Comparison of ENCODE assay signal across 19 cellular contexts in genomic region chr1:38268226-38268625, GRCh38.
DNase-seq lines count a peak whose midpoint lies in the region; ATAC-seq and TF ChIP-seq lines count a peak whose summit lies in the region.
"Had no signal": no experiment of that assay in that cellular context is flagged by ENCODE, and none has a peak within 500 bp of the region (broad histone marks: within the 10 kb centered on the region; RNA-seq: fewer than 3 reads in every experiment).

No MANE protein-coding gene starts in this region.

- H4K20me1 ChIP-seq in GM23338 (replicated peaks; ENCODE audit: insufficient read depth), result no peaks in the 10 kb centered on the region
- no peaks in the 10 kb centered on the region for H4K20me1 ChIP-seq in osteoblast (ENCODE audit: insufficient read depth, low read length)
- H4K20me1 ChIP-seq in Karpas-422 (ENCODE audit: insufficient read depth, low read depth, low read length), result no peaks in the 10 kb centered on the region

- no peak overlapping the region for H3K27ac ChIP-seq in GM23338 (ENCODE audit: low read depth)
- peak overlapping the region; percentile 18 for H3K27ac ChIP-seq in iPS-20b (ENCODE audit: low read length)
- H3K27ac ChIP-seq in spleen, result no peak overlapping the region
- no peak overlapping the region for H3K27ac ChIP-seq in osteoblast (ENCODE audit: low read depth, low read length)
- no peak overlapping the region for H3K27ac ChIP-seq in Karpas-422 (ENCODE audit: low read length)
- H3K27ac ChIP-seq: GM23248, HL-60 had no signal

- no peak for TF ChIP-seq CTCF in GM23338 (conservative IDR thresholded peaks at IDR 0.05; ENCODE audit: low read depth in 2 of 2)
- TF ChIP-seq CTCF in WTC11 (IDR thresholded peaks at IDR 0.05), result no peak
- TF ChIP-seq CTCF in spleen (IDR thresholded peaks at IDR 0.05 in 8 of 11, conservative IDR thresholded peaks at IDR 0.05 in 3 of 11), result no peak
- no peak for TF ChIP-seq CTCF in osteoblast (IDR thresholded peaks at IDR 0.05; ENCODE audit: extremely low read depth, low read depth, low read length)

- H3K4me3 Mint-ChIP-seq in GM23338, result no peak overlapping the region; the same call in 2 of the 3 replicates
- H3K4me3 Mint-ChIP-seq in WTC11, result peak overlapping the region; percentile 1; the same call in 1 of the 2 replicates
- no peak overlapping the region for H3K4me3 Mint-ChIP-seq in activated CD4-positive, alpha-beta memory T cell treated with anti-CD3 and anti-CD28 coated beads for 36 hours
- H3K4me3 Mint-ChIP-seq: B cell; CD4-positive, alpha-beta T cell; HFFc6 had no signal

- H3K9me3 Mint-ChIP-seq in GM23338, result no peaks in the 10 kb centered on the region; the same call in 2 of the 3 replicates
- no peaks in the 10 kb centered on the region for H3K9me3 Mint-ChIP-seq in WTC11
- no peaks in the 10 kb centered on the region for H3K9me3 Mint-ChIP-seq in activated CD4-positive, alpha-beta memory T cell treated with anti-CD3 and anti-CD28 coated beads for 36 hours
- H3K9me3 Mint-ChIP-seq: CD4-positive, alpha-beta T cell; HFFc6 had no signal

- H3K36me3 Mint-ChIP-seq in GM23338 (ENCODE audit: low read depth) (peaks cover 3% of the 10 kb centered on the region; the same call in 1 of the 3 replicates), WTC11 (0 out of 2 replicates have a peak, but pooled peaks cover 5% of the 10 kb centered on the region)
- no peaks in the 10 kb centered on the region for H3K36me3 Mint-ChIP-seq in activated CD4-positive, alpha-beta memory T cell treated with anti-CD3 and anti-CD28 coated beads for 36 hours

- no peak for TF ChIP-seq POLR2A in spleen (IDR thresholded peaks at IDR 0.05)

- 0 out of 2 replicates have a peak overlapping the region, but pooled peaks have one; percentile 7 for H3K9ac ChIP-seq in iPS-20b (ENCODE audit: low read depth, low read length)
- H3K9ac ChIP-seq in Karpas-422 (ENCODE audit: low read length), result no peak overlapping the region
- H3K9ac ChIP-seq: GM23248 had no signal

- no peaks in the 10 kb centered on the region for H3K9me3 ChIP-seq in iPS-20b (ENCODE audit: insufficient read depth, low read depth, low read length)
- H3K9me3 ChIP-seq in spleen, result no peaks in the 10 kb centered on the region
- no peaks in the 10 kb centered on the region for H3K9me3 ChIP-seq in osteoblast (ENCODE audit: low read depth, low read length)
- H3K9me3 ChIP-seq in Karpas-422 (ENCODE audit: low read length), result no peaks in the 10 kb centered on the region
- H3K9me3 ChIP-seq: HAP-1 had no signal

- DNase-seq in GM23338 (ENCODE audit: low spot score) (peak; percentile 10), WTC11 (ENCODE audit: low spot score) (peak; percentile 33), spleen (peak; percentile 42), osteoblast (ENCODE audit: insufficient read length, low spot score, missing footprints) (no peak), Karpas-422 (no peak)
- no peak for DNase-seq in activated CD4-positive, alpha-beta memory T cell treated with anti-CD3 and anti-CD28 coated beads for 36 hours
- DNase-seq: ACHN; C1 segment of cervical spinal cord; Calu3; CD4-positive, alpha-beta T cell; DMS 273 treated with DMSO at 0.1 percent for 48 hours; GM23248; HFFc6; KBM-7 had no signal

- H3K4me2 ChIP-seq in GM23338, result no peak overlapping the region
- H3K4me2 ChIP-seq in osteoblast (ENCODE audit: insufficient read depth, low read length), result no peak overlapping the region
- H3K4me2 ChIP-seq in Karpas-422 (ENCODE audit: low read depth, low read length, poor library complexity, severe bottlenecking), result no peak overlapping the region

- intact Hi-C loops in spleen (cut with DNase I; ENCODE audit: low total_unique reads), result no loop called here
- intact Hi-C loops in activated CD4-positive, alpha-beta memory T cell treated with anti-CD3 and anti-CD28 coated beads for 36 hours (cut with micrococcal nuclease), result no loop called here

- 64 to 86% (median 77%) methylated on average over 4 of the region's 4 CpGs for WGBS in spleen, 5 donors

- H3K4me3 ChIP-seq in GM23338 (no peak overlapping the region), iPS-20b (ENCODE audit: low read length) (no peak overlapping the region), spleen (no peak overlapping the region), osteoblast (ENCODE audit: insufficient read depth, low read length) (no peak overlapping the region), Karpas-422 (ENCODE audit: low read length) (no peak overlapping the region)
- H3K4me3 ChIP-seq: GM12878, GM23248, HAP-1 had no signal

- no peaks in the 10 kb centered on the region for H3K79me2 ChIP-seq in GM23338 (replicated peaks; ENCODE audit: insufficient read depth)
- no peaks in the 10 kb centered on the region for H3K79me2 ChIP-seq in osteoblast (ENCODE audit: insufficient read depth, low read length)
- H3K79me2 ChIP-seq in Karpas-422 (ENCODE audit: low read length), result no peaks in the 10 kb centered on the region

- H3F3A ChIP-seq in GM23338 (replicated peaks; ENCODE audit: low read depth), result peaks cover 26% of the 10 kb centered on the region

- POLR2A ChIA-PET in WTC11 (lab: Charles Lee), result interaction anchor here (0.9 kb wide), 1 partner anchor 50 kb away, joined by 3 read pairs; no protein-coding TSS in a partner anchor
- POLR2A ChIA-PET in activated CD4-positive, alpha-beta memory T cell treated with anti-CD3 and anti-CD28 coated beads for 36 hours (lab: Charles Lee), result no interaction called here

- H3K4me1 Mint-ChIP-seq in GM23338, result peaks cover 66% of the 10 kb centered on the region
- H3K4me1 Mint-ChIP-seq in WTC11, result peaks cover 79% of the 10 kb centered on the region
- no peaks in the 10 kb centered on the region for H3K4me1 Mint-ChIP-seq in activated CD4-positive, alpha-beta memory T cell treated with anti-CD3 and anti-CD28 coated beads for 36 hours (ENCODE audit: low read depth)
- H3K4me1 Mint-ChIP-seq: B cell had no signal

- no peaks in the 10 kb centered on the region for H3K27me3 ChIP-seq in GM23338 (ENCODE audit: insufficient read depth)
- H3K27me3 ChIP-seq in iPS-20b (ENCODE audit: insufficient read depth, low read length), result no peaks in the 10 kb centered on the region
- peaks cover 0 to 89% (median 8%) of the 10 kb centered on the region in 7 donors for H3K27me3 ChIP-seq in spleen (replicated peaks in 1 of 7)
- peaks cover 14% of the 10 kb centered on the region for H3K27me3 ChIP-seq in osteoblast (ENCODE audit: insufficient read depth, low read length)
- no peaks in the 10 kb centered on the region for H3K27me3 ChIP-seq in Karpas-422 (ENCODE audit: low read length)

- H2AFZ ChIP-seq in GM23338, result no peak overlapping the region
- no peak overlapping the region for H2AFZ ChIP-seq in osteoblast (ENCODE audit: low read length)
- no peak overlapping the region for H2AFZ ChIP-seq in Karpas-422 (ENCODE audit: low read length)
- H2AFZ ChIP-seq: GM23248 had no signal

- H3K36me3 ChIP-seq in GM23338 (ENCODE audit: insufficient read depth) (no peaks in the 10 kb centered on the region), iPS-20b (ENCODE audit: insufficient read depth, low read depth, low read length) (no peaks in the 10 kb centered on the region), spleen (no peaks in the 10 kb centered on the region), osteoblast (ENCODE audit: insufficient read depth, low read length) (no peaks in the 10 kb centered on the region), Karpas-422 (ENCODE audit: insufficient read depth, low read length) (no peaks in the 10 kb centered on the region)
- H3K36me3 ChIP-seq: HAP-1 had no signal

- CTCF ChIA-PET in WTC11 (lab: Charles Lee), result interaction anchor here (1.0 to 1.7 kb wide), 2 partner anchors 18 to 235 kb away, joined by 3 to 5 read pairs; no protein-coding TSS in a partner anchor
- CTCF ChIA-PET in activated CD4-positive, alpha-beta memory T cell treated with anti-CD3 and anti-CD28 coated beads for 36 hours (lab: Charles Lee), result no interaction called here

- ATAC-seq in GM23338 (no peak), WTC11 (peak; percentile 13)
- ATAC-seq: GM12878 had no signal

- peak overlapping the region; percentile 15; the same call in 1 of the 2 replicates for H3K27ac Mint-ChIP-seq in GM23338
- H3K27ac Mint-ChIP-seq in WTC11, result peak overlapping the region; percentile 76
- no peak overlapping the region for H3K27ac Mint-ChIP-seq in activated CD4-positive, alpha-beta memory T cell treated with anti-CD3 and anti-CD28 coated beads for 36 hours
- H3K27ac Mint-ChIP-seq: B cell; CD4-positive, alpha-beta T cell; HFFc6 had no signal

- H3K9me2 ChIP-seq in GM23338 (ENCODE audit: insufficient read depth) (peaks cover 3% of the 10 kb centered on the region), Karpas-422 (replicated peaks; ENCODE audit: insufficient read depth, low read length) (no peaks in the 10 kb centered on the region)

- H3K4me1 ChIP-seq in GM23338 (ENCODE audit: insufficient read depth) (peaks cover 41% of the 10 kb centered on the region), iPS-20b (ENCODE audit: insufficient read depth, low read length) (peaks cover 34% of the 10 kb centered on the region), spleen (no peaks in the 10 kb centered on the region), osteoblast (ENCODE audit: insufficient read depth, low read length) (no peaks in the 10 kb centered on the region), Karpas-422 (ENCODE audit: low read length) (no peaks in the 10 kb centered on the region)
- H3K4me1 ChIP-seq: HAP-1 had no signal

- peaks cover 13% of the 10 kb centered on the region for H3K27me3 Mint-ChIP-seq in GM23338 (ENCODE audit: insufficient read depth, low read depth, poor library complexity)
- peaks cover 15% of the 10 kb centered on the region for H3K27me3 Mint-ChIP-seq in WTC11 (ENCODE audit: low read depth)
- peaks cover 35% of the 10 kb centered on the region for H3K27me3 Mint-ChIP-seq in activated CD4-positive, alpha-beta memory T cell treated with anti-CD3 and anti-CD28 coated beads for 36 hours

TF ChIP-seq in GM23338, 12 proteins besides CTCF, POLR2A, EP300 and RAD21 (continues in another document):
- TF ChIP-seq POLR2AphosphoS5 (IDR thresholded peaks at IDR 0.05; ENCODE audit: low read depth) (no peak), JUNB (IDR thresholded peaks at IDR 0.05; ENCODE audit: unreplicated experiment) (no peak), CREB1 (CRISPR knock-in tag; IDR thresholded peaks at IDR 0.05; ENCODE audit: low read depth) (no peak), EZH2phosphoT487 (IDR thresholded peaks at IDR 0.05; ENCODE audit: unreplicated experiment) (no peak), STAT1 (IDR thresholded peaks at IDR 0.05; ENCODE audit: unreplicated experiment) (no peak)

TF ChIP-seq in WTC11, 78 proteins besides CTCF, POLR2A, EP300 and RAD21 (continues in another document):
- TF ChIP-seq, protein P1, sequence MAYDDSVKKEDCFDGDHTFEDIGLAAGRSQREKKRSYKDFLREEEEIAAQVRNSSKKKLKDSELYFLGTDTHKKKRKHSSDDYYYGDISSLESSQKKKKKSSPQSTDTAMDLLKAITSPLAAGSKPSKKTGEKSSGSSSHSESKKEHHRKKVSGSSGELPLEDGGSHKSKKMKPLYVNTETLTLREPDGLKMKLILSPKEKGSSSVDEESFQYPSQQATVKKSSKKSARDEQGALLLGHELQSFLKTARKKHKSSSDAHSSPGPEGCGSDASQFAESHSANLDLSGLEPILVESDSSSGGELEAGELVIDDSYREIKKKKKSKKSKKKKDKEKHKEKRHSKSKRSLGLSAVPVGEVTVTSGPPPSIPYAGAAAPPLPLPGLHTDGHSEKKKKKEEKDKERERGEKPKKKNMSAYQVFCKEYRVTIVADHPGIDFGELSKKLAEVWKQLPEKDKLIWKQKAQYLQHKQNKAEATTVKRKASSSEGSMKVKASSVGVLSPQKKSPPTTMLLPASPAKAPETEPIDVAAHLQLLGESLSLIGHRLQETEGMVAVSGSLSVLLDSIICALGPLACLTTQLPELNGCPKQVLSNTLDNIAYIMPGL (CRISPR knock-in tag; IDR thresholded peaks at IDR 0.05), result no peak

Comparison
In these comparisons a context has a peak if more than half of its experiments do, and no peak if none do; other contexts are left out.
1. DNase-seq: peak in GM23338 (single experiment), WTC11 (single experiment) and spleen (single experiment); none in osteoblast (single experiment), Karpas-422 (single experiment) and activated CD4-positive, alpha-beta memory T cell treated with anti-CD3 and anti-CD28 coated beads for 36 hours (single experiment).